Comparison of ENCODE assay signal across 9 cellular contexts in genomic region chr5:58462154-58462553, GRCh38. TPM values are rescaled to one million over a fixed set of nuclear protein-coding genes. Genes with fewer than 3 reads are reported as not detected.
A peak's percentile ranks its signal among the peaks of the same experiment; 100 is the strongest.
DNase-seq lines count a peak whose midpoint lies in the region; ATAC-seq and TF ChIP-seq lines count a peak whose summit lies in the region.
"Had no signal": no experiment of that assay in that cellular context is flagged by ENCODE, and none has a peak within 500 bp of the region (broad histone marks: within the 10 kb centered on the region; RNA-seq: fewer than 3 reads in every experiment).

No MANE protein-coding gene starts in this region.

- peak; percentile 56 for DNase-seq in GDM1 (lab: John Stamatoyannopoulos, UW)
- DNase-seq in NCI-H146 treated with DMSO at 0.1 percent for 48 hours (lab: John Stamatoyannopoulos, UW; ENCODE audit: unreplicated experiment) = peak; percentile 19
- peak; percentile 82 for DNase-seq in mammary epithelial cell
- DNase-seq in prostate gland (ENCODE audit: low spot score) = no peak
- no peak for DNase-seq in NCI-H524 (lab: John Stamatoyannopoulos, UW)
- no peak for DNase-seq in activated CD4-positive, alpha-beta T cell treated with anti-CD3 and anti-CD28 coated beads for 4 hours
- DNase-seq: activated CD8-positive, alpha-beta memory T cell treated with anti-CD3 and anti-CD28 coated beads, Interleukin-2, amount 50 U/mL, for 48 hours had no signal

- peaks cover 20% of the 10 kb centered on the region for H3K4me1 ChIP-seq in mammary epithelial cell (ENCODE audit: insufficient read depth, low read length)
- peaks cover 3 to 17% of the 10 kb centered on the region in 2 donors for H3K4me1 ChIP-seq in mucosa of rectum (ENCODE audit: control insufficient read depth in 2 of 2, insufficient read depth in 2 of 2, low read length in 2 of 2)
- no peaks in the 10 kb centered on the region for H3K4me1 ChIP-seq in prostate gland (replicated peaks)

- peak overlapping the region; percentile 55 for H3K4me2 ChIP-seq in mammary epithelial cell (ENCODE audit: insufficient read depth, low read depth, low read length)

- no peaks in the 10 kb centered on the region for H3K27me3 ChIP-seq in mammary epithelial cell (ENCODE audit: insufficient read depth, low read length)
- no peaks in the 10 kb centered on the region for H3K27me3 ChIP-seq in mucosa of rectum (ENCODE audit: control insufficient read depth in 2 of 2, insufficient read depth in 2 of 2, low read length in 2 of 2)
- no peaks in the 10 kb centered on the region for H3K27me3 ChIP-seq in prostate gland (replicated peaks; ENCODE audit: insufficient read depth)

- H4K20me1 ChIP-seq in mammary epithelial cell (ENCODE audit: insufficient read depth, low read length) = peaks cover 4% of the 10 kb centered on the region

- no peak overlapping the region for H2AFZ ChIP-seq in mammary epithelial cell (ENCODE audit: low read depth, low read length)

- in situ Hi-C loops in mammary epithelial cell (cut with MboI; ENCODE audit: low sequenced_read_pairs in 2 of 2) = loop anchor here (5.0 to 10.0 kb wide), 4 partner anchors 575 to 1167 kb away; no protein-coding TSS in a partner anchor

- TF ChIP-seq POLR2A in prostate gland (IDR thresholded peaks at IDR 0.05) = no peak

- H3K9me3 ChIP-seq in mammary epithelial cell (replicated peaks; ENCODE audit: insufficient read depth, low read length) = no peaks in the 10 kb centered on the region
- H3K9me3 ChIP-seq in mucosa of rectum (ENCODE audit: control insufficient read depth in 2 of 2, low read length in 2 of 2) = no peaks in the 10 kb centered on the region
- H3K9me3 ChIP-seq in prostate gland = no peaks in the 10 kb centered on the region

- 4% methylated on average over 3 of the region's 3 CpGs for WGBS in mammary epithelial cell (ENCODE audit: low coverage, missing lambda C conversion rate)
- WGBS in prostate gland = 69% methylated on average over 3 of the region's 3 CpGs

- dilution Hi-C loops in mammary epithelial cell (cut with HindIII; ENCODE audit: low sequenced_read_pairs) = loop anchor here (25.0 kb wide), 2 partner anchors 575 to 650 kb away; no protein-coding TSS in a partner anchor

- CTCF ChIA-PET in mammary epithelial cell (lab: Charles Lee; ENCODE audit: low non-redundant PET) = no interaction called here

- intact Hi-C loops in mammary epithelial cell (cut with micrococcal nuclease) (loop anchor here (1.0 to 5.0 kb wide), 2 partner anchors 1164 to 1560 kb away; no protein-coding TSS in a partner anchor), prostate gland (cut with DNase I) (loop anchor here (5.0 kb wide), 3 partner anchors 575 to 1560 kb away; no protein-coding TSS in a partner anchor)

- H3K36me3 ChIP-seq in mammary epithelial cell (ENCODE audit: insufficient read depth, low read length) (peaks cover 13% of the 10 kb centered on the region), mucosa of rectum (ENCODE audit: control insufficient read depth in 2 of 2, insufficient read depth in 2 of 2, low read length in 2 of 2) (peaks cover 0 to under 1% of the 10 kb centered on the region in 2 donors), prostate gland (no peaks in the 10 kb centered on the region)

- no TSS peak for BruUV-seq in mammary epithelial cell (replicated peaks; lab: Mats Ljungman, UMichigan)

- H3K9ac ChIP-seq in mammary epithelial cell (ENCODE audit: insufficient read depth, low read length) (no peak overlapping the region), mucosa of rectum (ENCODE audit: low read depth in 1 of 2, low read length in 2 of 2) (peak overlapping the region in 1 of 2 donors; percentile 47)

- no peak for ATAC-seq in HG03442 (IDR thresholded peaks at IDR 0.05; ENCODE audit: unreplicated experiment)

- H3K79me2 ChIP-seq in mammary epithelial cell (ENCODE audit: insufficient read depth, low read length) = peaks cover 28% of the 10 kb centered on the region

- H3K4me3 ChIP-seq in mammary epithelial cell (replicated peaks in 1 of 3; ENCODE audit: insufficient read depth in 1 of 3, low read depth in 2 of 3, low read length in 3 of 3) = no peak overlapping the region
- H3K4me3 ChIP-seq in mucosa of rectum (ENCODE audit: low read length in 2 of 2) = peak overlapping the region in 1 of 2 donors; percentile 44
- no peak overlapping the region for H3K4me3 ChIP-seq in prostate gland

- TF ChIP-seq CTCF in mammary epithelial cell (conservative IDR thresholded peaks at IDR 0.05 in 1 of 2, IDR thresholded peaks at IDR 0.05 in 1 of 2; ENCODE audit: extremely low read depth in 1 of 2, insufficient read depth in 1 of 2, low read depth in 1 of 2, low read length in 2 of 2) = no peak
- TF ChIP-seq CTCF in prostate gland (IDR thresholded peaks at IDR 0.05) = no peak

- H3K27ac ChIP-seq in mammary epithelial cell (ENCODE audit: insufficient read depth, low read depth, low read length) (peak overlapping the region; percentile 57), mucosa of rectum (ENCODE audit: low read depth in 2 of 2, low read length in 2 of 2) (peak overlapping the region; percentile 63 to 74), prostate gland (no peak overlapping the region)

RNA-seq across cellular contexts. Expression of gene PLK2, which starts 2.3 kb away (rescaled TPM):
- total RNA-seq in mammary epithelial cell = 100 to 1,000 TPM; 336 to 534 TPM
- polyA plus RNA-seq in mammary epithelial cell = 73.2 TPM
- polyA minus RNA-seq in mammary epithelial cell = 301 TPM
- 10 to 100 TPM; 60.1 to 69.4 TPM for total RNA-seq in prostate gland

RNA-seq across cellular contexts. Expression of gene GAPT, which starts 29.1 kb away (rescaled TPM):
- total RNA-seq in mammary epithelial cell (not detected), prostate gland (1 to 10 TPM in 1 of 2 donors, under 1 TPM in 1; 0.36 to 3.0 TPM)
- not detected for polyA plus RNA-seq in mammary epithelial cell
- polyA minus RNA-seq in mammary epithelial cell = not detected

Comparison
In these comparisons a context has a peak if more than half of its experiments do, and no peak if none do; other contexts are left out.
1. DNase-seq: peak in GDM1 (single experiment), NCI-H146 treated with DMSO at 0.1 percent for 48 hours (single experiment) and mammary epithelial cell (single experiment); none in prostate gland (single experiment), NCI-H524 (0 of 2) and activated CD4-positive, alpha-beta T cell treated with anti-CD3 and anti-CD28 coated beads for 4 hours (0 of 2).
2. H3K27ac ChIP-seq: peak in mammary epithelial cell (single experiment) and mucosa of rectum (2 of 2); none in prostate gland (0 of 2).
3. RNA of gene PLK2, which starts 2.3 kb away (total RNA-seq): 336 to 534 TPM in mammary epithelial cell; 60.1 to 69.4 TPM in prostate gland; every median in the first group is over 4 times any median in the second.